Comparison of ENCODE assay signal across 8 cellular contexts in the genomic region with DNA sequence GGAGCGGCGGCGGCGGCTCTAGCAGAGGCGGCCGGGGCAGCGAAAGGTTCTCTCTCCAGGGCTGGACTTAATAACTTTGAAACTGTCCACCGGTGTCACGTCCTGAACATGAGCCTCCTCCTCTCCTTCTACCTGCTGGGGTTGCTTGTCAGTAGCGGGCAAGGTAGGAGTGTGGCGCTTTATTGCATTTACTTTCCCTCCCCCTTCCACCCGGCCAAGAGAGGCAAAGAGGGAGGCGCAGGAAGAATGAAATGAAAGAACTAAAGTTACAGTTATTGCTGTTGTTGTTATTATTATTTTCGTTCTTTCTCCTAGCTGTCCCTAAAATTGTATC. TPM values are rescaled to one million over a fixed set of nuclear protein-coding genes. Genes with fewer than 3 reads are reported as not detected.
DNase-seq lines count a peak whose midpoint lies in the region; ATAC-seq, FAIRE-seq and TF ChIP-seq lines count a peak whose summit lies in the region.

No MANE protein-coding gene starts in this region.

- no peaks in the 10 kb centered on the region for H3K79me1 ChIP-seq in mesenchymal stem cell (replicated peaks; ENCODE audit: low read length, poor library complexity, severe bottlenecking)

- no peak for TF ChIP-seq EP300 in K562 (IDR thresholded peaks at IDR 0.05; ENCODE audit: low read length)

- no peaks in the 10 kb centered on the region for H3K9me3 Mint-ChIP-seq in stimulated activated naive CD8-positive, alpha-beta T cell treated with anti-CD3 and anti-CD28 coated beads, Interleukin-15, Interleukin-2, amounts not matched to agents 100 ng/mL and 50 ng/mL, for 24 hours

- no peak for DNase-seq in stimulated activated naive CD8-positive, alpha-beta T cell treated with anti-CD3 and anti-CD28 coated beads, Interleukin-15, Interleukin-2, amounts not matched to agents 100 U/mL and 50 U/mL, for 24 hours
- DNase-seq in K562 (ENCODE audit: extremely low read depth in 1 of 4, low spot score in 3 of 4) (no peak), mesenchymal stem cell (no peak), aorta (no peak), ureter (ENCODE audit: low spot score) (no peak), HuH-7.5 (ENCODE audit: low spot score) (no peak), frontal cortex (ENCODE audit: low spot score in 2 of 2) (no peak)

- H3K9ac ChIP-seq in K562 (ENCODE audit: insufficient read depth in 1 of 2, low read depth in 2 of 2, low read length in 2 of 2), result peak overlapping the region; percentile 41 to 70; a peak in 2 of 4 replicates
- peak overlapping the region; percentile 88 for H3K9ac ChIP-seq in mesenchymal stem cell (ENCODE audit: low read length)

- no peak overlapping the region for H3K23ac ChIP-seq in mesenchymal stem cell (ENCODE audit: low read length in 2 of 2)

- ATAC-seq in stimulated activated naive CD8-positive, alpha-beta T cell treated with anti-CD3 and anti-CD28 coated beads, Interleukin-15, Interleukin-2, amounts not matched to agents 100 U/mL and 50 U/mL, for 24 hours, result no peak
- ATAC-seq in K562 (peak; percentile 64; the same call in 2 of the 3 replicates), aorta (ENCODE audit: low FRiP score) (no peak)

- H4K8ac ChIP-seq in mesenchymal stem cell (ENCODE audit: low read length), result peak overlapping the region; percentile 36

- H2AFZ ChIP-seq in K562 (ENCODE audit: low read depth, low read length) (peak overlapping the region; percentile 88), mesenchymal stem cell (ENCODE audit: low read depth, low read length) (peak overlapping the region; percentile 29)

- peak overlapping the region; percentile 81 for H3K4me2 ChIP-seq in K562 (ENCODE audit: insufficient read depth, low read length)
- H3K4me2 ChIP-seq in mesenchymal stem cell (ENCODE audit: low read length, poor library complexity, severe bottlenecking), result peak overlapping the region; percentile 79

- no peak overlapping the region for H2AK5ac ChIP-seq in mesenchymal stem cell (ENCODE audit: low read length, severe bottlenecking)

- H2BK15ac ChIP-seq in mesenchymal stem cell (ENCODE audit: low read depth, poor library complexity, severe bottlenecking), result no peak overlapping the region

- POLR2A ChIA-PET in K562 (lab: Yijun Ruan, JAX), result no interaction called here

- H3K9me1 ChIP-seq in K562 (ENCODE audit: control insufficient read depth, insufficient read depth, low read length), result no peaks in the 10 kb centered on the region

- peaks cover 7% of the 10 kb centered on the region for H3K4me1 Mint-ChIP-seq in stimulated activated naive CD8-positive, alpha-beta T cell treated with anti-CD3 and anti-CD28 coated beads, Interleukin-15, Interleukin-2, amounts not matched to agents 100 ng/mL and 50 ng/mL, for 24 hours (ENCODE audit: low read depth)

- WGBS in K562 (ENCODE audit: insufficient coverage, low coverage, missing lambda C conversion rate), result 8% methylated on average over 14 of the region's 14 CpGs
- WGBS in mesenchymal stem cell, result 5% methylated on average over 6 of the region's 14 CpGs
- WGBS in aorta, 2 donors, result 0% methylated on average over 12 to 14 of the region's 14 CpGs

- H3K36me3 Mint-ChIP-seq in stimulated activated naive CD8-positive, alpha-beta T cell treated with anti-CD3 and anti-CD28 coated beads, Interleukin-15, Interleukin-2, amounts not matched to agents 100 ng/mL and 50 ng/mL, for 24 hours (ENCODE audit: low read depth), result no peaks in the 10 kb centered on the region

- peak overlapping the region; percentile 49 for H3K4me3 ChIP-seq in K562
- peak overlapping the region; percentile 61 to 91 for H3K4me3 ChIP-seq in mesenchymal stem cell (ENCODE audit: insufficient read depth in 1 of 2, low read depth in 1 of 2, low read length in 2 of 2)
- peak overlapping the region; percentile 6 to 54 for H3K4me3 ChIP-seq in aorta (ENCODE audit: low read length in 2 of 2)

- TF ChIP-seq POLR2A in K562 (conservative IDR thresholded peaks at IDR 0.05), result no peak

- H2BK12ac ChIP-seq in mesenchymal stem cell (ENCODE audit: low read length in 2 of 2), result no peak overlapping the region

- H3K18ac ChIP-seq in mesenchymal stem cell (ENCODE audit: low read depth in 1 of 2, low read length in 2 of 2), result no peak overlapping the region

- CTCF ChIA-PET in K562 (lab: Yijun Ruan, JAX; ENCODE audit: low intra/inter-chr PET ratio), result interaction anchor here (0.7 kb wide), 1 partner anchor 312 kb away, joined by 4 read pairs; no protein-coding TSS in a partner anchor

- H3K27me3 Mint-ChIP-seq in stimulated activated naive CD8-positive, alpha-beta T cell treated with anti-CD3 and anti-CD28 coated beads, Interleukin-15, Interleukin-2, amounts not matched to agents 100 ng/mL and 50 ng/mL, for 24 hours, result peaks cover 55% of the 10 kb centered on the region

- H4K91ac ChIP-seq in mesenchymal stem cell (ENCODE audit: low read length), result no peak overlapping the region

- in situ Hi-C loops in K562 (cut with MboI), result no loop called here

- FAIRE-seq in K562 (lab: Jason Lieb, UNC) (no peak), frontal cortex (lab: Jason Lieb, UNC) (no peak)

- H3K14ac ChIP-seq in mesenchymal stem cell (ENCODE audit: low read length in 2 of 2), result no peak overlapping the region

- peaks cover 0 to 16% of the 10 kb centered on the region in 2 experiments; a peak in 3 of 5 replicates for H3K4me1 ChIP-seq in K562 (replicated peaks in 1 of 2; ENCODE audit: control insufficient read depth in 2 of 2, insufficient read depth in 2 of 2, low read length in 2 of 2)
- H3K4me1 ChIP-seq in mesenchymal stem cell (ENCODE audit: control insufficient read depth, insufficient read depth, low read depth, low read length), result peaks cover 14% of the 10 kb centered on the region
- no peaks in the 10 kb centered on the region for H3K4me1 ChIP-seq in aorta (ENCODE audit: control insufficient read depth in 1 of 2, insufficient read depth in 2 of 2, low read length in 2 of 2)

- no peaks in the 10 kb centered on the region for H4K20me1 ChIP-seq in K562 (replicated peaks; ENCODE audit: control insufficient read depth, insufficient read depth, low read length)

- no peak overlapping the region for H3K27ac Mint-ChIP-seq in stimulated activated naive CD8-positive, alpha-beta T cell treated with anti-CD3 and anti-CD28 coated beads, Interleukin-15, Interleukin-2, amounts not matched to agents 100 ng/mL and 50 ng/mL, for 24 hours

- no peak overlapping the region for H3K27ac ChIP-seq in K562 (ENCODE audit: extremely low read depth, low read depth, low read length)
- H3K27ac ChIP-seq in mesenchymal stem cell (ENCODE audit: low read length, poor library complexity, severe bottlenecking), result no peak overlapping the region
- H3K27ac ChIP-seq in aorta (ENCODE audit: low read depth in 1 of 2, low read length in 2 of 2), result no peak overlapping the region

- H3K4me3 Mint-ChIP-seq in stimulated activated naive CD8-positive, alpha-beta T cell treated with anti-CD3 and anti-CD28 coated beads, Interleukin-15, Interleukin-2, amounts not matched to agents 100 ng/mL and 50 ng/mL, for 24 hours, result peak overlapping the region; percentile 66

- H3K36me3 ChIP-seq in K562 (ENCODE audit: control insufficient read depth, insufficient read depth, low read length) (no peaks in the 10 kb centered on the region), mesenchymal stem cell (ENCODE audit: control insufficient read depth in 1 of 2, insufficient read depth in 2 of 2, low read depth in 1 of 2, low read length in 2 of 2) (no peaks in the 10 kb centered on the region), aorta (ENCODE audit: control insufficient read depth in 1 of 2, insufficient read depth in 2 of 2, low read length in 1 of 2) (no peaks in the 10 kb centered on the region)

- no peak for TF ChIP-seq RAD21 in K562 (CRISPR knock-in tag; conservative IDR thresholded peaks at IDR 0.05 in 1 of 2, IDR thresholded peaks at IDR 0.05 in 1 of 2)

- intact Hi-C loops in K562 (cut with micrococcal nuclease), result loop anchor here (2.0 to 5.0 kb wide), 2 partner anchors 924 to 1794 kb away; no protein-coding TSS in a partner anchor
- intact Hi-C loops in aorta (cut with DNase I), result no loop called here

- no peak overlapping the region for H2BK5ac ChIP-seq in mesenchymal stem cell (ENCODE audit: low read depth, low read length, poor library complexity, severe bottlenecking)

- H2BK120ac ChIP-seq in mesenchymal stem cell (ENCODE audit: low read depth, low read length), result no peak overlapping the region

- BruUV-seq in K562 (replicated peaks; lab: Mats Ljungman, UMichigan), result no TSS peak

- H3K4ac ChIP-seq in mesenchymal stem cell (ENCODE audit: low read depth in 1 of 2, low read length in 2 of 2), result no peak overlapping the region

- H3K9me3 ChIP-seq in K562 (replicated peaks; ENCODE audit: control insufficient read depth, insufficient read depth, low read depth, low read length) (no peaks in the 10 kb centered on the region), mesenchymal stem cell (ENCODE audit: control insufficient read depth, low read length) (no peaks in the 10 kb centered on the region), aorta (ENCODE audit: control insufficient read depth, low read length) (no peaks in the 10 kb centered on the region)

- no peak for TF ChIP-seq CTCF in K562 (IDR thresholded peaks at IDR 0.05 in 2 of 3, conservative IDR thresholded peaks at IDR 0.05 in 1 of 3; ENCODE audit: insufficient read depth in 2 of 3, low read depth in 1 of 3, low read length in 3 of 3)

- H3K79me2 ChIP-seq in K562 (ENCODE audit: control insufficient read depth, insufficient read depth, low read length), result no peaks in the 10 kb centered on the region

- H3K27me3 ChIP-seq in K562 (ENCODE audit: control insufficient read depth in 2 of 2, insufficient read depth in 2 of 2, low read length in 2 of 2) (peaks cover 0 to 7% of the 10 kb centered on the region in 2 experiments; a peak in 1 of 5 replicates), mesenchymal stem cell (ENCODE audit: control insufficient read depth in 1 of 2, insufficient read depth in 1 of 2, low read length in 2 of 2) (peaks cover 0 to 13% of the 10 kb centered on the region in 2 experiments), aorta (ENCODE audit: control insufficient read depth in 1 of 2, insufficient read depth in 2 of 2, low read length in 1 of 2) (no peaks in the 10 kb centered on the region)

RNA-seq across cellular contexts. Expression of a gene that starts 0.2 kb away (rescaled TPM):
- 51.1 and 253 TPM in 2 replicates for total RNA-seq in K562 (2011; cell fraction: chromatin; rRNA removed; ENCODE audit: low replicate concordance)
- 8.7 and 12.8 TPM in 2 replicates for total RNA-seq in K562 (2011; cell fraction: nucleolus; rRNA removed)
- 22.4 and 25.6 TPM in 2 replicates for total RNA-seq in K562 (2011; cell fraction: nucleoplasm; rRNA removed)
- total RNA-seq in K562 (2014; rRNA removed), result 14.8 and 15.9 TPM in 2 replicates
- total RNA-seq in K562 (2014; rRNA removed; fragmentation: Illumina TruSeq; extraction: Trizol), result 51.2 and 82.9 TPM in 2 replicates
- 24.2 and 27.8 TPM in 2 replicates for total RNA-seq in K562 (2015; rRNA removed; fragmentation: Illumina TruSeq; extraction: Trizol)
- total RNA-seq in K562 (2021), result 52.8 and 54.5 TPM in 2 replicates
- 41.5 and 58.2 TPM in 2 replicates for polyA plus RNA-seq in K562 (2011; rRNA removed)
- polyA plus RNA-seq in K562 (2011; cell fraction: cytosol; rRNA removed), result 3.2 and 6.9 TPM in 2 replicates
- 23.3 and 35.2 TPM in 2 replicates for polyA plus RNA-seq in K562 (2011; cell fraction: nucleus; rRNA removed)
- 12.9 and 25.5 TPM in 2 replicates for polyA plus RNA-seq in K562 (2012)
- polyA plus RNA-seq in K562 (2014; fragmentation: Illumina TruSeq; extraction: Trizol), result 19.3 and 22.7 TPM in 2 replicates
- 10 to 100 TPM; 23.3 to 35.8 TPM for polyA plus RNA-seq in K562 (2014; fragmentation: Nextera tagmentation; extraction: Ambion mirVana)
- polyA plus RNA-seq in K562 (2014; rRNA removed), result 11.1 and 14.0 TPM in 2 replicates
- polyA minus RNA-seq in K562 (2011; rRNA and poly(A)+ RNA removed), result 187 and 244 TPM in 2 replicates
- polyA minus RNA-seq in K562 (2011; cell fraction: cytosol; rRNA and poly(A)+ RNA removed), result 20.9 and 23.7 TPM in 2 replicates
- 31.2 and 65.5 TPM in 2 replicates for polyA minus RNA-seq in K562 (2011; cell fraction: nucleus; rRNA and poly(A)+ RNA removed)
- 5.9 TPM for polyA plus RNA-seq in mesenchymal stem cell (2013, experiment 1 of 2)
- polyA plus RNA-seq in mesenchymal stem cell (2013, experiment 2 of 2), result 5.9 TPM
- 1 to 10 TPM; 4.4 to 8.7 TPM for total RNA-seq in aorta
- polyA plus RNA-seq in aorta, result 1 to 10 TPM in 1 of 2 donors, under 1 TPM in 1; 0.13 to 1.1 TPM
- total RNA-seq in ureter, result 3.7 TPM
- total RNA-seq in frontal cortex, result 63.6 TPM
